4 cellular contexts compared by ENCODE assay signal in the genomic region with DNA sequence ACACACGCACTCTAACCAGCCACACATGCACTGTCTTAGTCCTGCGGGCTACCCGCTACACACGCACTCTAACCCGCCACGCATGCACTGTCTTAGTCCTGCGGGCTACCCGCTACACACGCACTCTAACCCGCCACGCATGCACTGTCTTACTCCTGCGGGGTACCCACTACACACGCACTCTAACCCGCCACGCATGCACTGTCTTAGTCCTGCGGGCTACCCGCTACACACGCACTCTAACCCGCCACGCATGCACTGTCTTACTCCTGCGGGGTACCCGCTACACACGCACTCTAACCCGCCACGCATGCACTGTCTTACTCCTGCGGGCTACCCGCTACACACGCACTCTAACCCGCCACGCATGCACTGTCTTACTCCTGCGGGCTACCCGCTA. TPM values are rescaled to one million over a fixed set of nuclear protein-coding genes. Genes with fewer than 3 reads are reported as not detected.
"Had no signal": no experiment of that assay in that cellular context is flagged by ENCODE, and none has a peak within 500 bp of the region (broad histone marks: within the 10 kb centered on the region; RNA-seq: fewer than 3 reads in every experiment).

No MANE protein-coding gene starts in this region.

RNA-seq across cellular contexts. Expression of gene NKD1, which starts 31.2 kb away (rescaled TPM):
- total RNA-seq: dermis blood vessel endothelial cell, endothelial cell of umbilical vein, epithelial cell of proximal tubule, fibroblast of villous mesenchyme had no signal
- polyA plus RNA-seq: endothelial cell of umbilical vein had no signal
